Comparison of ENCODE assay signal across 18 cellular contexts in genomic region chr2:47675196-47675825, GRCh38.
A peak's percentile ranks its signal among the peaks of the same experiment; 100 is the strongest.
DNase-seq lines count a peak whose midpoint lies in the region; ATAC-seq and TF ChIP-seq lines count a peak whose summit lies in the region.
"Had no signal": no experiment of that assay in that cellular context is flagged by ENCODE, and none has a peak within 500 bp of the region (broad histone marks: within the 10 kb centered on the region; RNA-seq: fewer than 3 reads in every experiment).

No MANE protein-coding gene starts in this region.

- no peak overlapping the region for H3K27ac Mint-ChIP-seq in natural killer cell treated with Interleukin-12 subunit alpha and Interleukin-12 subunit beta and Interleukin-15 and Interleukin-18, amount 100 ng/mL, for 72 hours
- H3K27ac Mint-ChIP-seq in natural killer cell, result no peak overlapping the region
- H3K27ac Mint-ChIP-seq: CD8-positive, alpha-beta memory T cell had no signal

- H3K9me3 Mint-ChIP-seq in natural killer cell treated with Interleukin-12 subunit alpha and Interleukin-12 subunit beta and Interleukin-15 and Interleukin-18, amount 100 ng/mL, for 72 hours, result no peaks in the 10 kb centered on the region
- H3K9me3 Mint-ChIP-seq in natural killer cell, result no peaks in the 10 kb centered on the region
- H3K9me3 Mint-ChIP-seq: CD8-positive, alpha-beta memory T cell had no signal

- H3K27me3 Mint-ChIP-seq in natural killer cell treated with Interleukin-12 subunit alpha and Interleukin-12 subunit beta and Interleukin-15 and Interleukin-18, amount 100 ng/mL, for 72 hours, result peaks cover 8 to 15% of the 10 kb centered on the region in 2 donors
- peaks cover 2 to 5% of the 10 kb centered on the region in 2 donors for H3K27me3 Mint-ChIP-seq in natural killer cell (ENCODE audit: low read depth in 2 of 2)

- ATAC-seq in natural killer cell treated with Interleukin-12 subunit alpha and Interleukin-12 subunit beta and Interleukin-15 and Interleukin-18, amount 100 ng/mL, for 72 hours, result peak; percentile 20 to 32
- ATAC-seq in natural killer cell, result no peak
- peak; percentile 33 for ATAC-seq in left lobe of liver
- ATAC-seq in GM19328 (IDR thresholded peaks at IDR 0.05; ENCODE audit: unreplicated experiment), result no peak
- ATAC-seq: GM12878 had no signal

- DNase-seq in natural killer cell treated with Interleukin-12 subunit alpha and Interleukin-12 subunit beta and Interleukin-15 and Interleukin-18, amount 100 ng/mL, for 72 hours (ENCODE audit: low spot score), result no peak
- DNase-seq in natural killer cell, result no peak
- DNase-seq in NCI-H2029 (lab: John Stamatoyannopoulos, UW), result peak; percentile 50
- DNase-seq in left lobe of liver (ENCODE audit: low spot score), result no peak
- no peak for DNase-seq in SHP77 (lab: John Stamatoyannopoulos, UW)
- DNase-seq in foreskin melanocyte, result no peak
- DNase-seq: ACHN; C1 segment of cervical spinal cord; CD8-positive, alpha-beta memory T cell; GF-D8; KG1; MV-4-11; NCI-H1930; NCI-H2227 treated with DMSO at 0.1 percent for 48 hours; NCI-H526; Right ventricle myocardium superior had no signal

- no peaks in the 10 kb centered on the region for H3K4me1 Mint-ChIP-seq in natural killer cell treated with Interleukin-12 subunit alpha and Interleukin-12 subunit beta and Interleukin-15 and Interleukin-18, amount 100 ng/mL, for 72 hours (ENCODE audit: low read depth in 2 of 2)
- H3K4me1 Mint-ChIP-seq in natural killer cell, result no peaks in the 10 kb centered on the region
- H3K4me1 Mint-ChIP-seq: CD8-positive, alpha-beta memory T cell had no signal

- intact Hi-C loops in natural killer cell (cut with micrococcal nuclease), result no loop called here

- H3K4me3 Mint-ChIP-seq in natural killer cell treated with Interleukin-12 subunit alpha and Interleukin-12 subunit beta and Interleukin-15 and Interleukin-18, amount 100 ng/mL, for 72 hours, result no peak overlapping the region
- H3K4me3 Mint-ChIP-seq in natural killer cell, result no peak overlapping the region
- H3K4me3 Mint-ChIP-seq: CD8-positive, alpha-beta memory T cell had no signal

- TF ChIP-seq CTCF in natural killer cell (IDR thresholded peaks at IDR 0.05), result no peak

- no peaks in the 10 kb centered on the region for H3K36me3 Mint-ChIP-seq in natural killer cell treated with Interleukin-12 subunit alpha and Interleukin-12 subunit beta and Interleukin-15 and Interleukin-18, amount 100 ng/mL, for 72 hours
- H3K36me3 Mint-ChIP-seq in natural killer cell, result no peaks in the 10 kb centered on the region
- H3K36me3 Mint-ChIP-seq: CD8-positive, alpha-beta memory T cell had no signal

Comparison
In these comparisons a context has a peak if more than half of its experiments do, and no peak if none do; other contexts are left out.
1. ATAC-seq: peak in natural killer cell treated with Interleukin-12 subunit alpha and Interleukin-12 subunit beta and Interleukin-15 and Interleukin-18, amount 100 ng/mL, for 72 hours (2 of 2) and left lobe of liver (single experiment); none in natural killer cell (0 of 3) and GM19328 (single experiment).